8 cellular contexts compared by ENCODE assay signal in genomic region chr2:231387904-231388724, GRCh38. TPM values are rescaled to one million over a fixed set of nuclear protein-coding genes. Genes with fewer than 3 reads are reported as not detected.
DNase-seq lines count a peak whose midpoint lies in the region; ATAC-seq, FAIRE-seq and TF ChIP-seq lines count a peak whose summit lies in the region.

No MANE protein-coding gene starts in this region.

- TF ChIP-seq EP300 in ovary (IDR thresholded peaks at IDR 0.05): no peak

- intact Hi-C loops in ovary (cut with DNase I) (no loop called here), kidney (cut with DNase I) (no loop called here)

- H3K36me3 ChIP-seq in ovary (no peaks in the 10 kb centered on the region), kidney (ENCODE audit: control insufficient read depth in 1 of 2, insufficient read depth in 2 of 2, low read length in 2 of 2) (no peaks in the 10 kb centered on the region)

- H3K4me3 ChIP-seq in ovary (no peak overlapping the region), kidney (ENCODE audit: low read length in 2 of 2) (no peak overlapping the region)

- no peak overlapping the region for H3K9ac ChIP-seq in kidney (ENCODE audit: low read length in 2 of 2)

- no peak for TF ChIP-seq CTCF in ovary (IDR thresholded peaks at IDR 0.05)
- TF ChIP-seq CTCF in kidney (IDR thresholded peaks at IDR 0.05; ENCODE audit: borderline replicate concordance, extremely low read depth, insufficient read depth): no peak

- DNase-seq in G401 (ENCODE audit: low spot score) (peak; percentile 15), frontal cortex (ENCODE audit: low spot score in 2 of 2) (peak; percentile 81), ovary (peak in 4 of 5 donors; percentile 37 to 72 (median 46)), NCI-H146 (lab: John Stamatoyannopoulos, UW) (no peak), NCI-H2107 (lab: John Stamatoyannopoulos, UW) (no peak), kidney (no peak)
- no peak for DNase-seq in activated CD8-positive, alpha-beta memory T cell treated with anti-CD3 and anti-CD28 coated beads, Interleukin-2, amount 50 U/mL, for 48 hours

- H3K9me3 ChIP-seq in ovary (no peaks in the 10 kb centered on the region), kidney (ENCODE audit: control insufficient read depth in 1 of 2, low read length in 2 of 2) (peaks cover 0 to 7% of the 10 kb centered on the region in 2 donors)

- H3K27ac ChIP-seq in ovary (no peak overlapping the region), kidney (ENCODE audit: low read depth in 2 of 2, low read length in 2 of 2) (no peak overlapping the region)

- in situ Hi-C loops in G401 (cut with HindIII; ENCODE audit: low sequenced_read_pairs): no loop called here

- 62 to 70% (median 63%) methylated on average over 26 of the region's 26 CpGs for WGBS in ovary, 3 donors

- FAIRE-seq in frontal cortex (lab: Jason Lieb, UNC): peak; percentile 64
- FAIRE-seq in kidney (lab: Jason Lieb, UNC): no peak

- H3K27me3 ChIP-seq in ovary: no peaks in the 10 kb centered on the region

- peak; percentile 78 for ATAC-seq in SK-N-SH treated with all-trans-retinoic acid at 6 μM for 48 hours

- no peak for TF ChIP-seq POLR2A in ovary (IDR thresholded peaks at IDR 0.05)

- no peaks in the 10 kb centered on the region for H3K4me1 ChIP-seq in ovary (ENCODE audit: insufficient read depth)
- no peaks in the 10 kb centered on the region for H3K4me1 ChIP-seq in kidney (ENCODE audit: control insufficient read depth in 1 of 2, insufficient read depth in 1 of 2, low read depth in 1 of 2, low read length in 2 of 2)

TF ChIP-seq in SK-N-SH treated with all-trans-retinoic acid at 6 μM for 48 hours, 23 proteins besides CTCF, POLR2A, EP300 and RAD21:
- TF ChIP-seq CSDC2 (CRISPR knock-in tag; IDR thresholded peaks at IDR 0.05) (no peak), ZNF70 (CRISPR knock-in tag; IDR thresholded peaks at IDR 0.05) (no peak)

RNA-seq across cellular contexts. Expression of gene B3GNT7, which starts 7.4 kb away (rescaled TPM):
- 0.14 and 0.18 TPM in 2 replicates for total RNA-seq in G401 (2014; rRNA removed; shearing (Covaris generic))
- 0.82 TPM for total RNA-seq in frontal cortex
- 10 to 100 TPM; 13.1 to 34.0 (median 25.2) TPM for total RNA-seq in ovary
- polyA plus RNA-seq in ovary: 1 to 10 TPM; 4.8 to 6.8 TPM
- 9.3 TPM for total RNA-seq in kidney
- 2.4 TPM for polyA plus RNA-seq in kidney (ENCODE audit: insufficient read depth, low read depth, low replicate concordance)

Comparison
In these comparisons a context has a peak if more than half of its experiments do, and no peak if none do; other contexts are left out.
1. DNase-seq: peak in G401 (single experiment), frontal cortex (2 of 2) and ovary (4 of 5); none in NCI-H146 (single experiment), NCI-H2107 (single experiment), activated CD8-positive, alpha-beta memory T cell treated with anti-CD3 and anti-CD28 coated beads, Interleukin-2, amount 50 U/mL, for 48 hours (single experiment) and kidney (single experiment).